Comparison of ENCODE assay signal across 8 cellular contexts in genomic region chr14:24232645-24233537, GRCh38. TPM values are rescaled to one million over a fixed set of nuclear protein-coding genes. Genes with fewer than 3 reads are reported as not detected.
DNase-seq lines count a peak whose midpoint lies in the region; ATAC-seq and TF ChIP-seq lines count a peak whose summit lies in the region.

Gene GMPR2, plus strand, starts transcription at chr14:24232929. Its CDS starts 325 bp downstream, at chr14:24233254.

- 3% methylated on average over 38 of the region's 38 CpGs for WGBS in lung, 2 donors

- peak; percentile 62 for ATAC-seq in GM18907 (IDR thresholded peaks at IDR 0.05; ENCODE audit: unreplicated experiment)
- peak; percentile 55 for ATAC-seq in HG03064 (IDR thresholded peaks at IDR 0.05; ENCODE audit: low read depth, unreplicated experiment)
- ATAC-seq in PC-3: peak; percentile 56
- peak; percentile 72 for ATAC-seq in lung (ENCODE audit: insufficient read depth, low FRiP score)

- H3K4me1 Mint-ChIP-seq in CD8-positive, alpha-beta memory T cell: peaks cover 49 to 70% (median 68%) of the 10 kb centered on the region in 3 donors
- peaks cover 68% of the 10 kb centered on the region for H3K4me1 Mint-ChIP-seq in dendritic cell treated with granulocyte-macrophage colony-stimulating factor and Interleukin-4, amounts not matched to agents 40 ng/mL and 50 ng/mL, for 4 days (ENCODE audit: low read depth)

- H3K9me3 Mint-ChIP-seq in CD8-positive, alpha-beta memory T cell: no peaks in the 10 kb centered on the region
- H3K9me3 Mint-ChIP-seq in dendritic cell treated with granulocyte-macrophage colony-stimulating factor and Interleukin-4, amounts not matched to agents 40 ng/mL and 50 ng/mL, for 4 days: no peaks in the 10 kb centered on the region

- H3K27ac Mint-ChIP-seq in CD8-positive, alpha-beta memory T cell: peak within 1 kb of the TSS; percentile 95 to 99 (median 98)
- peak within 1 kb of the TSS; percentile 88 for H3K27ac Mint-ChIP-seq in dendritic cell treated with granulocyte-macrophage colony-stimulating factor and Interleukin-4, amounts not matched to agents 40 ng/mL and 50 ng/mL, for 4 days

- H4K20me1 ChIP-seq in PC-3 (ENCODE audit: low read length): no peaks in the 10 kb centered on the region

- intact Hi-C loops in PC-3 (cut with micrococcal nuclease): loop anchor here (1.0 to 2.0 kb wide), 2 partner anchors 9 to 16 kb away; partner anchors contain the start of genes MDP1 and TINF2
- intact Hi-C loops in dendritic cell treated with granulocyte-macrophage colony-stimulating factor and Interleukin-4, amounts not matched to agents 40 ng/mL and 50 ng/mL, for 4 days (cut with micrococcal nuclease): loop anchor here (1.0 to 2.0 kb wide), 4 partner anchors 9 to 86 kb away; partner anchors contain the start of genes IPO4, MDP1, PSME2 and RNF31
- intact Hi-C loops in tibial artery (cut with DNase I; ENCODE audit: low total_unique reads): no loop called here

- TSS peak; percentile 60 for BruUV-seq in PC-3 (replicated peaks; lab: Mats Ljungman, UMichigan)

- no peaks in the 10 kb centered on the region for H3K27me3 ChIP-seq in CD8-positive, alpha-beta memory T cell (ENCODE audit: insufficient read depth, low read length, poor library complexity, severe bottlenecking)
- H3K27me3 ChIP-seq in PC-3 (ENCODE audit: low read length) (no peaks in the 10 kb centered on the region), lung (ENCODE audit: control insufficient read depth, insufficient read depth) (no peaks in the 10 kb centered on the region), tibial artery (no peaks in the 10 kb centered on the region)

- peak within 1 kb of the TSS; percentile 97 for H3K4me2 ChIP-seq in PC-3 (ENCODE audit: low read length)

- peak within 1 kb of the TSS; percentile 79 for H3K27ac ChIP-seq in CD8-positive, alpha-beta memory T cell (ENCODE audit: low read depth, low read length)
- H3K27ac ChIP-seq in PC-3 (ENCODE audit: low read length) (peak within 1 kb of the TSS; percentile 80), lung (ENCODE audit: low read depth in 1 of 2, low read length in 1 of 2) (peak within 1 kb of the TSS; percentile 75 to 96), tibial artery (peak within 1 kb of the TSS; percentile 85 to 88)

- TF ChIP-seq CTCF in PC-3 (conservative IDR thresholded peaks at IDR 0.05; ENCODE audit: low read depth, low read length) (no peak), lung (IDR thresholded peaks at IDR 0.05; ENCODE audit: control extremely low read depth, extremely low read depth) (no peak), tibial artery (IDR thresholded peaks at IDR 0.05) (no peak)

- H3K36me3 ChIP-seq in CD8-positive, alpha-beta memory T cell (ENCODE audit: insufficient read depth, low read length): peaks cover 38% of the 10 kb centered on the region
- H3K36me3 ChIP-seq in PC-3 (ENCODE audit: low read depth, low read length) (peaks cover 18% of the 10 kb centered on the region), lung (ENCODE audit: control insufficient read depth in 2 of 2, insufficient read depth in 2 of 2, low read length in 2 of 2) (peaks cover 9 to 18% of the 10 kb centered on the region in 2 donors), tibial artery (peaks cover 22 to 36% (median 29%) of the 10 kb centered on the region in 3 donors)

- CTCF ChIA-PET in CD8-positive, alpha-beta memory T cell (lab: Charles Lee): interaction anchor here (0.6 to 3.2 kb wide), 4 partner anchors 9 to 123 kb away, joined by 3 to 16 read pairs (median 4); partner anchors contain the start of genes MDP1, TINF2 and TM9SF1
- CTCF ChIA-PET in PC-3 (lab: Charles Lee): no interaction called here

- peak within 1 kb of the TSS; percentile 92 for H3K9ac ChIP-seq in PC-3 (ENCODE audit: low read length)

- no peaks in the 10 kb centered on the region for H3F3A ChIP-seq in PC-3 (ENCODE audit: low read length, unreplicated experiment)

- peaks cover 0 to 63% (median 18%) of the 10 kb centered on the region in 3 donors for H3K36me3 Mint-ChIP-seq in CD8-positive, alpha-beta memory T cell
- peaks cover 63% of the 10 kb centered on the region for H3K36me3 Mint-ChIP-seq in dendritic cell treated with granulocyte-macrophage colony-stimulating factor and Interleukin-4, amounts not matched to agents 40 ng/mL and 50 ng/mL, for 4 days (ENCODE audit: low read depth)

- peaks cover 66% of the 10 kb centered on the region for H3K79me2 ChIP-seq in PC-3 (ENCODE audit: low read length)

- POLR2A ChIA-PET in CD8-positive, alpha-beta memory T cell (lab: Charles Lee): interaction anchor here (2.3 kb wide), 1 partner anchor 9 kb away, joined by 30 read pairs; the partner anchor contains the start of gene TINF2
- POLR2A ChIA-PET in PC-3 (lab: Charles Lee; ENCODE audit: unreplicated experiment): no interaction called here

- H3K27me3 Mint-ChIP-seq in CD8-positive, alpha-beta memory T cell: no peaks in the 10 kb centered on the region
- H3K27me3 Mint-ChIP-seq in dendritic cell treated with granulocyte-macrophage colony-stimulating factor and Interleukin-4, amounts not matched to agents 40 ng/mL and 50 ng/mL, for 4 days: no peaks in the 10 kb centered on the region

- H3K9me2 ChIP-seq in PC-3 (replicated peaks; ENCODE audit: low read length): no peaks in the 10 kb centered on the region

- peak within 1 kb of the TSS; percentile 92 for H3K4me3 ChIP-seq in CD8-positive, alpha-beta memory T cell (ENCODE audit: low read length)
- H3K4me3 ChIP-seq in PC-3 (ENCODE audit: low read length) (peak within 1 kb of the TSS; percentile 98), lung (peak within 1 kb of the TSS; percentile 84), tibial artery (peak within 1 kb of the TSS; percentile 75 to 89)

- H3K4me3 Mint-ChIP-seq in CD8-positive, alpha-beta memory T cell: peak within 1 kb of the TSS; percentile 95 to 99 (median 98)
- peak within 1 kb of the TSS; percentile 92 for H3K4me3 Mint-ChIP-seq in dendritic cell treated with granulocyte-macrophage colony-stimulating factor and Interleukin-4, amounts not matched to agents 40 ng/mL and 50 ng/mL, for 4 days

- peak within 1 kb of the TSS; percentile 97 for H2AFZ ChIP-seq in PC-3 (ENCODE audit: low read length)

- DNase-seq in CD8-positive, alpha-beta memory T cell: no peak
- DNase-seq in PC-3 (no peak), lung (ENCODE audit: low spot score) (no peak), tibial artery (peak in 1 of 2 donors; percentile 82), activated gamma-delta T cell (lab: John Stamatoyannopoulos, UW) (no peak)

- H3K9me3 ChIP-seq in CD8-positive, alpha-beta memory T cell (ENCODE audit: low read length): no peaks in the 10 kb centered on the region
- H3K9me3 ChIP-seq in PC-3 (ENCODE audit: low read length): no peaks in the 10 kb centered on the region
- no peaks in the 10 kb centered on the region for H3K9me3 ChIP-seq in lung (ENCODE audit: control insufficient read depth in 2 of 2, insufficient read depth in 1 of 2, low read length in 1 of 2)
- H3K9me3 ChIP-seq in tibial artery: no peaks in the 10 kb centered on the region

- peaks cover 38% of the 10 kb centered on the region for H3K4me1 ChIP-seq in CD8-positive, alpha-beta memory T cell (ENCODE audit: insufficient read depth, low read length)
- H3K4me1 ChIP-seq in PC-3 (ENCODE audit: insufficient read depth, low read length) (peaks cover 27% of the 10 kb centered on the region), lung (ENCODE audit: control insufficient read depth in 2 of 2, insufficient read depth in 2 of 2, low read length in 2 of 2) (peaks cover 10 to 12% of the 10 kb centered on the region in 2 donors), tibial artery (peaks cover 0 to 36% (median 29%) of the 10 kb centered on the region in 4 donors)

RNA-seq across cellular contexts. Expression of gene GMPR2, which starts in this region (rescaled TPM):
- total RNA-seq in CD8-positive, alpha-beta memory T cell: 10 to 100 TPM; 43.6 to 48.6 TPM
- 96.8 TPM for polyA plus RNA-seq in CD8-positive, alpha-beta memory T cell
- 51.8 and 56.9 TPM in 2 replicates for total RNA-seq in PC-3 (2014; rRNA removed)
- total RNA-seq in lung: 10 to 100 TPM; 63.1 TPM
- polyA plus RNA-seq in lung: 10 to 100 TPM; 42.9 to 71.1 TPM
